In genomic region chr18:3211236-3211992, GRCh38 we compare ENCODE assay signal across 12 cellular contexts. TPM values are rescaled to one million over a fixed set of nuclear protein-coding genes. Genes with fewer than 3 reads are reported as not detected.
DNase-seq lines count a peak whose midpoint lies in the region; ATAC-seq, FAIRE-seq and TF ChIP-seq lines count a peak whose summit lies in the region.
"Had no signal": no experiment of that assay in that cellular context is flagged by ENCODE, and none has a peak within 500 bp of the region (broad histone marks: within the 10 kb centered on the region; RNA-seq: fewer than 3 reads in every experiment).

No MANE protein-coding gene starts in this region.

- DNase-seq in GM03348 (ENCODE audit: low spot score) (peak; percentile 27), left ventricle myocardium inferior (no peak), pancreas (no peak), Kasumi-1 (lab: John Stamatoyannopoulos, UW) (no peak), NCI-H187 treated with DMSO at 0.1 percent for 48 hours (lab: John Stamatoyannopoulos, UW) (no peak), H7 (no peak), NCI-H128 (lab: John Stamatoyannopoulos, UW; ENCODE audit: unreplicated experiment) (no peak)
- DNase-seq: CD4-positive, alpha-beta T cell; RPMI8226; upper lobe of left lung had no signal

- TF ChIP-seq CTCF in left ventricle myocardium inferior (IDR thresholded peaks at IDR 0.05; ENCODE audit: borderline replicate concordance) (no peak), pancreas (IDR thresholded peaks at IDR 0.05) (no peak)

- H3K4me1 ChIP-seq in left ventricle myocardium inferior (peaks cover 88% of the 10 kb centered on the region), pancreas (peaks cover 29 to 45% (median 29%) of the 10 kb centered on the region in 3 donors)
- H3K4me1 ChIP-seq: upper lobe of left lung had no signal

- ATAC-seq in SK-N-SH treated with all-trans-retinoic acid at 6 μM for 48 hours (peak; percentile 28), pancreas (peak; percentile 42 to 67 (median 66))

- no peaks in the 10 kb centered on the region for H3K27me3 ChIP-seq in left ventricle myocardium inferior (ENCODE audit: low read depth)
- no peaks in the 10 kb centered on the region for H3K27me3 ChIP-seq in pancreas
- no peaks in the 10 kb centered on the region for H3K27me3 ChIP-seq in H7 (ENCODE audit: control insufficient read depth, insufficient read depth, low read length)
- H3K27me3 ChIP-seq: upper lobe of left lung had no signal

- no peak for FAIRE-seq in pancreas (lab: Jason Lieb, UNC)

- peak overlapping the region; percentile 92 for H3K27ac ChIP-seq in left ventricle myocardium inferior (replicated peaks)
- H3K27ac ChIP-seq in pancreas = peak overlapping the region in 2 of 4 donors; percentile 73 to 81
- H3K27ac ChIP-seq: upper lobe of left lung had no signal

- intact Hi-C loops in left ventricle myocardium inferior (cut with micrococcal nuclease) = no loop called here
- intact Hi-C loops in pancreas (cut with DNase I) = no loop called here

- peak overlapping the region; percentile 71 for H3K4me3 ChIP-seq in left ventricle myocardium inferior
- no peak overlapping the region for H3K4me3 ChIP-seq in pancreas
- H3K4me3 ChIP-seq in H7 (ENCODE audit: insufficient read depth, low read depth, low read length) = no peak overlapping the region
- H3K4me3 ChIP-seq: lung, upper lobe of left lung had no signal

- 31 to 46% methylated on average over 5 of the region's 5 CpGs for WGBS in pancreas, 2 donors

- H3K9me3 ChIP-seq in left ventricle myocardium inferior (replicated peaks) (no peaks in the 10 kb centered on the region), pancreas (no peaks in the 10 kb centered on the region)
- H3K9me3 ChIP-seq: upper lobe of left lung had no signal

- H3K36me3 ChIP-seq in left ventricle myocardium inferior (peaks cover 56% of the 10 kb centered on the region), pancreas (no peaks in the 10 kb centered on the region), H7 (replicated peaks; ENCODE audit: control insufficient read depth, insufficient read depth, low read length) (no peaks in the 10 kb centered on the region)
- H3K36me3 ChIP-seq: upper lobe of left lung had no signal

TF ChIP-seq in SK-N-SH treated with all-trans-retinoic acid at 6 μM for 48 hours, 23 proteins besides CTCF, POLR2A, EP300 and RAD21:
- TF ChIP-seq ZFP30 (CRISPR knock-in tag; IDR thresholded peaks at IDR 0.05) (no peak), TOX (CRISPR knock-in tag; IDR thresholded peaks at IDR 0.05; ENCODE audit: borderline replicate concordance) (no peak), POU6F1 (CRISPR knock-in tag; IDR thresholded peaks at IDR 0.05; ENCODE audit: borderline replicate concordance, low read depth) (no peak), ZNF8 (CRISPR knock-in tag; IDR thresholded peaks at IDR 0.05) (no peak), ESRRG (CRISPR knock-in tag; IDR thresholded peaks at IDR 0.05) (no peak)
- TF ChIP-seq, protein P1, sequence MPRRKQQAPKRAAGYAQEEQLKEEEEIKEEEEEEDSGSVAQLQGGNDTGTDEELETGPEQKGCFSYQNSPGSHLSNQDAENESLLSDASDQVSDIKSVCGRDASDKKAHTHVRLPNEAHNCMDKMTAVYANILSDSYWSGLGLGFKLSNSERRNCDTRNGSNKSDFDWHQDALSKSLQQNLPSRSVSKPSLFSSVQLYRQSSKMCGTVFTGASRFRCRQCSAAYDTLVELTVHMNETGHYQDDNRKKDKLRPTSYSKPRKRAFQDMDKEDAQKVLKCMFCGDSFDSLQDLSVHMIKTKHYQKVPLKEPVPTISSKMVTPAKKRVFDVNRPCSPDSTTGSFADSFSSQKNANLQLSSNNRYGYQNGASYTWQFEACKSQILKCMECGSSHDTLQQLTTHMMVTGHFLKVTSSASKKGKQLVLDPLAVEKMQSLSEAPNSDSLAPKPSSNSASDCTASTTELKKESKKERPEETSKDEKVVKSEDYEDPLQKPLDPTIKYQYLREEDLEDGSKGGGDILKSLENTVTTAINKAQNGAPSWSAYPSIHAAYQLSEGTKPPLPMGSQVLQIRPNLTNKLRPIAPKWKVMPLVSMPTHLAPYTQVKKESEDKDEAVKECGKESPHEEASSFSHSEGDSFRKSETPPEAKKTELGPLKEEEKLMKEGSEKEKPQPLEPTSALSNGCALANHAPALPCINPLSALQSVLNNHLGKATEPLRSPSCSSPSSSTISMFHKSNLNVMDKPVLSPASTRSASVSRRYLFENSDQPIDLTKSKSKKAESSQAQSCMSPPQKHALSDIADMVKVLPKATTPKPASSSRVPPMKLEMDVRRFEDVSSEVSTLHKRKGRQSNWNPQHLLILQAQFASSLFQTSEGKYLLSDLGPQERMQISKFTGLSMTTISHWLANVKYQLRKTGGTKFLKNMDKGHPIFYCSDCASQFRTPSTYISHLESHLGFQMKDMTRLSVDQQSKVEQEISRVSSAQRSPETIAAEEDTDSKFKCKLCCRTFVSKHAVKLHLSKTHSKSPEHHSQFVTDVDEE (CRISPR knock-in tag; IDR thresholded peaks at IDR 0.05) = no peak

RNA-seq across cellular contexts. Expression of gene MYOM1, which starts 8.4 kb away (rescaled TPM):
- 667 TPM for total RNA-seq in left ventricle myocardium inferior
- 10 to 100 TPM in 4 of 6 donors, 1 to 10 TPM in 2; 4.7 to 16.8 (median 12.1) TPM for total RNA-seq in pancreas
- 10 to 100 TPM; 14.3 to 18.2 TPM for polyA plus RNA-seq in pancreas
- 0.14 and 0.55 TPM in 2 replicates for total RNA-seq in H7 (2014; rRNA removed; shearing (Covaris generic))

RNA-seq across cellular contexts. Expression of gene MYL12A, which starts 36.2 kb away (rescaled TPM):
- total RNA-seq in left ventricle myocardium inferior (2,410 TPM), pancreas (100 to 1,000 TPM in 5 of 6 donors, 10 to 100 TPM in 1; 89.6 to 203 (median 105) TPM)
- 100 to 1,000 TPM; 125 to 157 TPM for polyA plus RNA-seq in pancreas
- total RNA-seq in H7 (2014; rRNA removed; shearing (Covaris generic)) = 462 and 507 TPM in 2 replicates

RNA-seq across cellular contexts. Expression of gene MYL12B, which starts 50.5 kb away (rescaled TPM):
- total RNA-seq in left ventricle myocardium inferior (176 TPM), pancreas (100 to 1,000 TPM in 2 of 6 donors, 10 to 100 TPM in 4; 63.0 to 195 (median 82.7) TPM)
- 100 to 1,000 TPM; 198 to 208 TPM for polyA plus RNA-seq in pancreas
- 201 and 216 TPM in 2 replicates for total RNA-seq in H7 (2014; rRNA removed; shearing (Covaris generic))

Comparison
In these comparisons a context has a peak if more than half of its experiments do, and no peak if none do; other contexts are left out.
1. RNA of gene MYOM1, which starts 8.4 kb away (total RNA-seq): 667 TPM in left ventricle myocardium inferior (single experiment); 4.7 to 16.8 TPM in pancreas and 0.14 to 0.55 TPM in H7; every median in the first group is over 10 times any median in the second.